ENCODE assay signal across 1 cellular context in the genomic region with DNA sequence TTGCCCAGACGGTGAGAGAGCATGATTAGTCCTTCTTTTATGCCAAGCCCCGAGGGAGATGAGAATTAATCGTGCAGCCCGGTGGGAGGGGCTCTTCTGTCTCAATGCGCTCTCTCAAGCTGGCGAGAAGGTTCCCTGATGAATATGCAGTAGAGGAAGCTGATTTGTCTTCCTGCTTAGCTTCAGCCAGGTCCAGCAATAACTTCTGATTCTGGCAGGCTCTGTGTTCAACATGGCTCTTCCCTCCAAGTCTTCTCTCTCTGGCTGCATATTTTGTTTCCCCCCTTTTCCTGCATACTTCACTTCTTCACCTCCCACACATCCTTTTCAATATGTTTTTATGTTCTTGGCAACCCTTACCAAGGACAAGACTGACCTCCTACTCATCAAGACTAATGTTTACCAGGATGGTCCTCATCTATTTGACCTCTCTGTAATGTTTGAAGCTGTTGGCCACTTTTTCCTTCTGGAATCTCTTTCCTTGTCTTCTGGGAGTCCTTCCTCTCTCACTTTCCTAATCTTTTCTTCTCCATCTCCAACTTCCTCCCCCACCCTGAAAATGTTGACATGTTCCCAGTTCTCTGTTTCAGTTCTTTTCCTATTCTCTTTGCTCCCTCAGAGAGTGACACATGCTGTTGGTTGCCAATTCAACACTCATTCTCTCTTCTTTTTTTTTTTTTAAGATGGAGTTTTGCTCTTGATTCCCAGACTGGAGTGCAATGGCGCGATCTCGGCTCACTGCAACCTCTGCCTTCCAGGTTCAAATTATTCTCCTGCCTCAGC.
TF ChIP-seq lines count a peak whose summit lies in the region.

No MANE protein-coding gene starts in this region.

TF ChIP-seq in H1, 55 proteins besides CTCF, POLR2A, EP300 and RAD21:
- TF ChIP-seq MAFK (IDR thresholded peaks at IDR 0.05; ENCODE audit: low read depth, low read length) (no peak), BACH1 (IDR thresholded peaks at IDR 0.05; ENCODE audit: low read length) (no peak), JUND (IDR thresholded peaks at IDR 0.05; ENCODE audit: low read length) (no peak), SUZ12 (IDR thresholded peaks at IDR 0.05; ENCODE audit: low read length) (no peak), KDM4A (IDR thresholded peaks at IDR 0.05; ENCODE audit: low read depth, low read length, severe bottlenecking) (no peak), YY1 (IDR thresholded peaks at IDR 0.05; ENCODE audit: low read depth, low read length) (no peak), NRF1 (IDR thresholded peaks at IDR 0.05; ENCODE audit: low read depth, low read length) (no peak), TAF1 (IDR thresholded peaks at IDR 0.05; ENCODE audit: low read depth, low read length) (no peak), SRF (IDR thresholded peaks at IDR 0.05; ENCODE audit: low read depth, low read length) (no peak)
